ENCODE assay signal across 8 cellular contexts in the genomic region with DNA sequence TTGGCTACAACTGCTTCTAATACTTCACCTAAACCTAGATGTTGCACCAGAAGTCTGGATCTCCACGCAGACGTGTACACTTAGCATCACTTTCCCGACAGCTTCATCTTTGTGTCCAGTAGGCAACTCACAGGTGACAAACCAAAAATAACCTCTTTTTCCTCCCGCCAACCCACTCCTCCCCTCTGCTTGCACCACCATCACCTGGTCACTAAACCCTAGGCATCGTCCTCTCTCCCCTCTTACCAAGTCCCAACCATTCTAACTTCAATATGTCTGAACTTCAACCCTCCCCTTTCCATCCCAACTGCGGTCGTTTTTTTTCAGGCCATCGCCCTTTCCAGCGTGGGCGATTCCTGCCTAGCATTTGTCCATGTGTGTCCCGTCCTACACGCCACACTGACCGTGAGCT. TPM values are rescaled to one million over a fixed set of nuclear protein-coding genes. Genes with fewer than 3 reads are reported as not detected.
DNase-seq lines count a peak whose midpoint lies in the region; ATAC-seq, FAIRE-seq and TF ChIP-seq lines count a peak whose summit lies in the region.

No MANE protein-coding gene starts in this region.

- H2BK5ac ChIP-seq in mesendoderm (ENCODE audit: low read length), result no peak overlapping the region

- H3K4ac ChIP-seq in mesendoderm (ENCODE audit: low read depth, low read length), result no peak overlapping the region

- WGBS in heart right ventricle, 2 donors, result 63 to 75% methylated on average over 13 of the region's 13 CpGs
- WGBS in K562 (ENCODE audit: insufficient coverage, low coverage, missing lambda C conversion rate), result 77% methylated on average over 13 of the region's 13 CpGs
- WGBS in mesendoderm (ENCODE audit: extremely low coverage, insufficient coverage, low lambda C conversion rate), result no CpG with 5 or more reads among the region's 13 CpGs

- H4K5ac ChIP-seq in mesendoderm (ENCODE audit: low read length), result peak overlapping the region; percentile 5

- H4K20me1 ChIP-seq in K562 (replicated peaks; ENCODE audit: control insufficient read depth, insufficient read depth, low read length), result no peaks in the 10 kb centered on the region

- DNase-seq in heart right ventricle (no peak), Right ventricle myocardium superior (no peak), K562 (ENCODE audit: extremely low read depth in 1 of 4, low spot score in 3 of 4) (no peak), mesendoderm (no peak), upper lobe of right lung (no peak), hippocampal formation (lab: John Stamatoyannopoulos, UW) (no peak), iPS-NIHi7 (ENCODE audit: extremely low spot score) (no peak)

- H3K4me2 ChIP-seq in K562 (ENCODE audit: insufficient read depth, low read length) (peak overlapping the region; percentile 92), mesendoderm (ENCODE audit: low read length) (no peak overlapping the region)

- ATAC-seq in heart right ventricle (no peak), Right ventricle myocardium superior (ENCODE audit: poor library complexity) (no peak), K562 (no peak), upper lobe of right lung (no peak), GM19023 (IDR thresholded peaks at IDR 0.05; ENCODE audit: unreplicated experiment) (no peak)

- peaks cover 12% of the 10 kb centered on the region for H3K79me1 ChIP-seq in mesendoderm (ENCODE audit: low read length)

- H3K79me2 ChIP-seq in K562 (ENCODE audit: control insufficient read depth, insufficient read depth, low read length) (peaks cover 36% of the 10 kb centered on the region), mesendoderm (ENCODE audit: control insufficient read depth, insufficient read depth, low read length) (peaks cover 12% of the 10 kb centered on the region)

- H3K9me3 ChIP-seq in heart right ventricle (no peaks in the 10 kb centered on the region), K562 (replicated peaks; ENCODE audit: control insufficient read depth, insufficient read depth, low read depth, low read length) (peaks cover 10% of the 10 kb centered on the region), upper lobe of right lung (no peaks in the 10 kb centered on the region)

- TF ChIP-seq RAD21 in K562 (CRISPR knock-in tag; conservative IDR thresholded peaks at IDR 0.05 in 1 of 2, IDR thresholded peaks at IDR 0.05 in 1 of 2), result no peak

- H3K9me1 ChIP-seq in K562 (ENCODE audit: control insufficient read depth, insufficient read depth, low read length), result no peaks in the 10 kb centered on the region

- POLR2A ChIA-PET in K562 (lab: Yijun Ruan, JAX), result interaction anchor here (1.4 kb wide), 1 partner anchor 20 kb away, joined by 3 read pairs; no protein-coding TSS in a partner anchor

- no peak for TF ChIP-seq POLR2A in K562 (conservative IDR thresholded peaks at IDR 0.05)

- no peak overlapping the region for H2BK15ac ChIP-seq in mesendoderm (replicated peaks; ENCODE audit: low read depth)

- H3K27ac ChIP-seq in heart right ventricle (peak overlapping the region; percentile 97 to 100 (median 98)), K562 (ENCODE audit: extremely low read depth, low read depth, low read length) (peak overlapping the region; percentile 100), mesendoderm (ENCODE audit: low read depth, low read length) (no peak overlapping the region), upper lobe of right lung (peak overlapping the region; percentile 100)

- H2AK5ac ChIP-seq in mesendoderm (ENCODE audit: low read length), result peak overlapping the region; percentile 35

- H2AFZ ChIP-seq in K562 (ENCODE audit: low read depth, low read length), result peak overlapping the region; percentile 100

- H4K8ac ChIP-seq in mesendoderm (ENCODE audit: low read depth, low read length), result no peak overlapping the region

- intact Hi-C loops in heart right ventricle (cut with DNase I), result loop anchor here in 5 of 10 donors (1.0 to 10.0 kb wide), 5 partner anchors 51 to 121 kb away; a partner anchor contains a TSS
- intact Hi-C loops in Right ventricle myocardium superior (cut with DNase I), result no loop called here
- intact Hi-C loops in K562 (cut with micrococcal nuclease), result loop anchor here (1.0 kb wide), 1 partner anchor 123 kb away; no protein-coding TSS in a partner anchor
- intact Hi-C loops in upper lobe of right lung (cut with DNase I), result no loop called here

- H3K27me3 ChIP-seq in heart right ventricle (no peaks in the 10 kb centered on the region), K562 (ENCODE audit: control insufficient read depth in 2 of 2, insufficient read depth in 2 of 2, low read length in 2 of 2) (no peaks in the 10 kb centered on the region), mesendoderm (ENCODE audit: insufficient read depth, low read length, poor library complexity) (no peaks in the 10 kb centered on the region), upper lobe of right lung (no peaks in the 10 kb centered on the region)

- no peak for FAIRE-seq in K562 (lab: Jason Lieb, UNC)

- H2BK120ac ChIP-seq in mesendoderm (ENCODE audit: low read depth, low read length), result peak overlapping the region; percentile 13

- TF ChIP-seq CTCF in heart right ventricle (IDR thresholded peaks at IDR 0.05) (no peak), K562 (IDR thresholded peaks at IDR 0.05 in 2 of 3, conservative IDR thresholded peaks at IDR 0.05 in 1 of 3; ENCODE audit: insufficient read depth in 2 of 3, low read depth in 1 of 3, low read length in 3 of 3) (no peak), upper lobe of right lung (IDR thresholded peaks at IDR 0.05) (no peak)

- H3K36me3 ChIP-seq in heart right ventricle (no peaks in the 10 kb centered on the region), K562 (ENCODE audit: control insufficient read depth, insufficient read depth, low read length) (peaks cover 5% of the 10 kb centered on the region; the same call in 2 of the 3 replicates), mesendoderm (ENCODE audit: control insufficient read depth, insufficient read depth, low read length) (no peaks in the 10 kb centered on the region), upper lobe of right lung (no peaks in the 10 kb centered on the region)

- TF ChIP-seq EP300 in K562 (IDR thresholded peaks at IDR 0.05; ENCODE audit: low read length), result no peak

- no TSS peak for BruUV-seq in K562 (replicated peaks; lab: Mats Ljungman, UMichigan)

- no peak overlapping the region for H3K23ac ChIP-seq in mesendoderm (ENCODE audit: low read length)

- in situ Hi-C loops in K562 (cut with MboI), result no loop called here

- CTCF ChIA-PET in K562 (lab: Yijun Ruan, JAX; ENCODE audit: low intra/inter-chr PET ratio), result no interaction called here

- H3K56ac ChIP-seq in mesendoderm (ENCODE audit: low read length), result peak overlapping the region; percentile 25

- H3K9ac ChIP-seq in K562 (ENCODE audit: insufficient read depth in 1 of 2, low read depth in 2 of 2, low read length in 2 of 2) (peak overlapping the region in 1 of 2 experiments; percentile 99; a peak in 2 of 4 replicates), mesendoderm (ENCODE audit: low read length) (no peak overlapping the region)

- peaks cover 4 to 46% (median 32%) of the 10 kb centered on the region in 9 donors for H3K4me1 ChIP-seq in heart right ventricle
- H3K4me1 ChIP-seq in K562 (replicated peaks in 1 of 2; ENCODE audit: control insufficient read depth in 2 of 2, insufficient read depth in 2 of 2, low read length in 2 of 2), result peaks cover 0 to 17% of the 10 kb centered on the region in 2 experiments; a peak in 3 of 5 replicates
- H3K4me1 ChIP-seq in mesendoderm (ENCODE audit: control insufficient read depth, low read depth, low read length), result no peaks in the 10 kb centered on the region
- peaks cover 9% of the 10 kb centered on the region for H3K4me1 ChIP-seq in upper lobe of right lung

- H3K4me3 ChIP-seq in heart right ventricle (peak overlapping the region in 9 of 10 donors; percentile 49 to 86 (median 68)), K562 (no peak overlapping the region; the same call in 1 of the 2 replicates), mesendoderm (ENCODE audit: low read length) (no peak overlapping the region), upper lobe of right lung (peak overlapping the region; percentile 64)

- no peak overlapping the region for H3K18ac ChIP-seq in mesendoderm (ENCODE audit: low read length)

TF ChIP-seq in K562, 482 proteins besides CTCF, POLR2A, EP300 and RAD21 (continues in another document):
- TF ChIP-seq CBX1 (IDR thresholded peaks at IDR 0.05; ENCODE audit: low read depth) (peak; percentile 18; the same call in 1 of the 2 replicates), THRAP3 (IDR thresholded peaks at IDR 0.05; ENCODE audit: borderline replicate concordance) (peak; percentile 75; the same call in 1 of the 2 replicates), ZNF507 (tag; conservative IDR thresholded peaks at IDR 0.05) (no peak), HNRNPH1 (optimal IDR thresholded peaks at IDR 0.05; ENCODE audit: low read depth, low read length) (no peak), LEF1 (IDR thresholded peaks at IDR 0.05) (no peak)

RNA-seq across cellular contexts. Expression of a gene that starts 0.4 kb away (rescaled TPM):
- 100 to 1,000 TPM; 129 to 180 (median 160) TPM for total RNA-seq in heart right ventricle
- polyA plus RNA-seq in heart right ventricle, result 10 to 100 TPM; 31.3 to 96.7 TPM
- total RNA-seq in Right ventricle myocardium superior, result 173 TPM
- 9.9 and 28.2 TPM in 2 replicates for total RNA-seq in K562 (2011; cell fraction: chromatin; rRNA removed; ENCODE audit: low replicate concordance)
- total RNA-seq in K562 (2011; cell fraction: nucleolus; rRNA removed), result 5.9 and 8.0 TPM in 2 replicates
- 13.9 and 25.6 TPM in 2 replicates for total RNA-seq in K562 (2011; cell fraction: nucleoplasm; rRNA removed)
- 26.2 and 27.3 TPM in 2 replicates for total RNA-seq in K562 (2014; rRNA removed)
- total RNA-seq in K562 (2014; rRNA removed; fragmentation: Illumina TruSeq; extraction: Trizol), result 31.7 and 37.1 TPM in 2 replicates
- 38.8 and 40.3 TPM in 2 replicates for total RNA-seq in K562 (2015; rRNA removed; fragmentation: Illumina TruSeq; extraction: Trizol)
- 31.1 and 37.7 TPM in 2 replicates for total RNA-seq in K562 (2021)
- polyA plus RNA-seq in K562 (2011; rRNA removed), result 22.5 and 42.8 TPM in 2 replicates
- 13.2 and 18.0 TPM in 2 replicates for polyA plus RNA-seq in K562 (2011; cell fraction: cytosol; rRNA removed)
- 6.0 and 9.3 TPM in 2 replicates for polyA plus RNA-seq in K562 (2011; cell fraction: nucleus; rRNA removed)
- 33.4 and 54.2 TPM in 2 replicates for polyA plus RNA-seq in K562 (2012)
- polyA plus RNA-seq in K562 (2014; fragmentation: Illumina TruSeq; extraction: Trizol), result 49.7 and 52.5 TPM in 2 replicates
- 10 to 100 TPM; 20.6 to 26.3 TPM for polyA plus RNA-seq in K562 (2014; fragmentation: Nextera tagmentation; extraction: Ambion mirVana)
- polyA plus RNA-seq in K562 (2014; rRNA removed), result 21.8 and 23.2 TPM in 2 replicates
- polyA minus RNA-seq in K562 (2011; rRNA and poly(A)+ RNA removed), result 35.9 and 37.7 TPM in 2 replicates
- polyA minus RNA-seq in K562 (2011; cell fraction: cytosol; rRNA and poly(A)+ RNA removed), result 9.6 and 10.2 TPM in 2 replicates
- polyA minus RNA-seq in K562 (2011; cell fraction: nucleus; rRNA and poly(A)+ RNA removed), result 6.1 and 8.0 TPM in 2 replicates
- polyA plus RNA-seq in mesendoderm (2013, experiment 1 of 2), result 22.3 TPM
- 22.1 TPM for polyA plus RNA-seq in mesendoderm (2013, experiment 2 of 2)
- total RNA-seq in upper lobe of right lung, result 159 TPM

Comparison
In these comparisons a context has a peak if more than half of its experiments do, and no peak if none do; other contexts are left out.
1. H3K4me3 ChIP-seq: peak in heart right ventricle (9 of 10) and upper lobe of right lung (single experiment); none in K562 (single experiment) and mesendoderm (single experiment).